Comparison of ENCODE assay signal across 22 cellular contexts in the genomic region with DNA sequence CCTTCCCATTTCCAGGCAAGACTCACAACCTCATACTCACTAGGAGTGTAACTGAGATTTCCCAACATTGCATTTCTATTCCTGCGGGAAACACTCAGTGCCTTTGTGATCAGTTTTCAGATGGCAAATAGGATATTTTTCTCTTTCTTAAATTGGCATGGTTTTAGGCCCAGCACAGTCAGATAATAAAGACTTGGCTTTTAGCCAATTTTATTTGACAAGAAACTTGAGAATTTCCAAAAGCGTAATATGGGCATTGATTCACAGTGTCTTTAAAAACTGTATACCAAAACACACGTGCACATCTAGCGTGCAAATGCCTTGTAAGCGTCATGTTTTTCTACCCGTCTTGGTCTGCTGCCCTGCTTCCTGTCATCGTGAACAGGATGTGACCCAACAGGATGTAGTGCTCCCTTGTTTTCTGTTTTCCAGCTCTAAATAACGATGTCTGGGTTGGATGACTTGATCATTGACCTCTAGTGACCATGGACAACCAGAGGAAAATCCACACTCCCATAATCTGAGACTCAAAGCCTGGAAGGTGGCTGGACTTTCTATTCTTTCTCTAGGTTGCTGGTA. TPM values are rescaled to one million over a fixed set of nuclear protein-coding genes. Genes with fewer than 3 reads are reported as not detected.
DNase-seq lines count a peak whose midpoint lies in the region; ATAC-seq, FAIRE-seq and TF ChIP-seq lines count a peak whose summit lies in the region.
"Had no signal": no experiment of that assay in that cellular context is flagged by ENCODE, and none has a peak within 500 bp of the region (broad histone marks: within the 10 kb centered on the region; RNA-seq: fewer than 3 reads in every experiment).

No MANE protein-coding gene starts in this region.

- intact Hi-C loops in endothelial cell of umbilical vein (cut with micrococcal nuclease), result loop anchor here (1.0 to 2.0 kb wide), 3 partner anchors 60 to 253 kb away; no protein-coding TSS in a partner anchor

- no peaks in the 10 kb centered on the region for H3K36me3 Mint-ChIP-seq in activated CD4-positive, alpha-beta T cell treated with anti-CD3 and anti-CD28 coated beads, Interleukin-2, amount 10 ng/mL, durations not matched to agents 7 days and 5 days (ENCODE audit: low read depth)
- H3K36me3 Mint-ChIP-seq in stimulated activated effector memory CD8-positive, alpha-beta T cell treated with anti-CD3 and anti-CD28 coated beads, Interleukin-12 subunit alpha, Interleukin-12 subunit beta, amount 100 ng/mL, for 72 hours, result no peaks in the 10 kb centered on the region

- no peaks in the 10 kb centered on the region for H3K9me3 ChIP-seq in endothelial cell of umbilical vein (replicated peaks; ENCODE audit: control insufficient read depth, insufficient read depth, low read length)
- H3K9me3 ChIP-seq: psoas muscle, SJSA1, suprapubic skin had no signal

- H4K20me1 ChIP-seq in endothelial cell of umbilical vein (replicated peaks; ENCODE audit: control insufficient read depth, extremely low read depth, insufficient read depth, low read length), result no peaks in the 10 kb centered on the region

- peaks cover 19% of the 10 kb centered on the region for H3K4me1 Mint-ChIP-seq in activated CD4-positive, alpha-beta T cell treated with anti-CD3 and anti-CD28 coated beads, Interleukin-2, amount 10 ng/mL, durations not matched to agents 7 days and 5 days
- peaks cover 5% of the 10 kb centered on the region for H3K4me1 Mint-ChIP-seq in stimulated activated effector memory CD8-positive, alpha-beta T cell treated with anti-CD3 and anti-CD28 coated beads, Interleukin-12 subunit alpha, Interleukin-12 subunit beta, amount 100 ng/mL, for 72 hours

- CTCF ChIA-PET in activated CD4-positive, alpha-beta T cell treated with anti-CD3 and anti-CD28 coated beads, Interleukin-2, amount 10 ng/mL, durations not matched to agents 7 days and 5 days (lab: Charles Lee), result interaction anchor here (0.9 kb wide), 1 partner anchor 9 kb away, joined by 3 read pairs; no protein-coding TSS in a partner anchor
- CTCF ChIA-PET in endothelial cell of umbilical vein (lab: Charles Lee), result interaction anchor here (1.0 to 1.6 kb wide), 2 partner anchors 11 to 314 kb away, joined by 3 read pairs; no protein-coding TSS in a partner anchor

- no peak for TF ChIP-seq POLR2A in endothelial cell of umbilical vein (IDR thresholded peaks at IDR 0.05; ENCODE audit: low read depth, low read length)

- H3K27me3 ChIP-seq in endothelial cell of umbilical vein (ENCODE audit: control insufficient read depth in 2 of 2, insufficient read depth in 2 of 2, low read length in 2 of 2), result no peaks in the 10 kb centered on the region
- H3K27me3 ChIP-seq: SJSA1, suprapubic skin had no signal

- H3K4me3 Mint-ChIP-seq in activated CD4-positive, alpha-beta T cell treated with anti-CD3 and anti-CD28 coated beads, Interleukin-2, amount 10 ng/mL, durations not matched to agents 7 days and 5 days, result no peak overlapping the region
- H3K4me3 Mint-ChIP-seq in stimulated activated effector memory CD8-positive, alpha-beta T cell treated with anti-CD3 and anti-CD28 coated beads, Interleukin-12 subunit alpha, Interleukin-12 subunit beta, amount 100 ng/mL, for 72 hours, result no peak overlapping the region

- H3K79me2 ChIP-seq in endothelial cell of umbilical vein (ENCODE audit: control insufficient read depth, insufficient read depth, low read length), result no peaks in the 10 kb centered on the region

- no peak for TF ChIP-seq CTCF in endothelial cell of umbilical vein (IDR thresholded peaks at IDR 0.05; ENCODE audit: extremely low read depth in 1 of 2, insufficient read depth in 1 of 2, low read depth in 1 of 2, low read length in 2 of 2)

- no peak overlapping the region for H3K4me3 ChIP-seq in endothelial cell of umbilical vein (replicated peaks in 1 of 3; ENCODE audit: insufficient read depth in 1 of 3, low read depth in 1 of 3, low read length in 3 of 3)
- H3K4me3 ChIP-seq: coronary artery, psoas muscle, SJSA1, suprapubic skin had no signal

- peaks cover 8% of the 10 kb centered on the region for H3K27me3 Mint-ChIP-seq in activated CD4-positive, alpha-beta T cell treated with anti-CD3 and anti-CD28 coated beads, Interleukin-2, amount 10 ng/mL, durations not matched to agents 7 days and 5 days

- no TSS peak for BruUV-seq in endothelial cell of umbilical vein (replicated peaks; lab: Mats Ljungman, UMichigan)

- POLR2A ChIA-PET in activated CD4-positive, alpha-beta T cell treated with anti-CD3 and anti-CD28 coated beads, Interleukin-2, amount 10 ng/mL, durations not matched to agents 7 days and 5 days (lab: Charles Lee), result no interaction called here
- POLR2A ChIA-PET in endothelial cell of umbilical vein (lab: Charles Lee), result no interaction called here

- no peak overlapping the region for H2AFZ ChIP-seq in endothelial cell of umbilical vein (ENCODE audit: low read depth, low read length)

- in situ Hi-C loops in G401 (cut with HindIII; ENCODE audit: low sequenced_read_pairs), result no loop called here

- no peaks in the 10 kb centered on the region for H3K36me3 ChIP-seq in endothelial cell of umbilical vein (ENCODE audit: control insufficient read depth in 2 of 2, extremely low read depth in 1 of 2, insufficient read depth in 2 of 2, low read length in 2 of 2)
- H3K36me3 ChIP-seq: SJSA1, suprapubic skin had no signal

- no peaks in the 10 kb centered on the region for H3K9me3 Mint-ChIP-seq in activated CD4-positive, alpha-beta T cell treated with anti-CD3 and anti-CD28 coated beads, Interleukin-2, amount 10 ng/mL, durations not matched to agents 7 days and 5 days
- peaks cover 2% of the 10 kb centered on the region for H3K9me3 Mint-ChIP-seq in stimulated activated effector memory CD8-positive, alpha-beta T cell treated with anti-CD3 and anti-CD28 coated beads, Interleukin-12 subunit alpha, Interleukin-12 subunit beta, amount 100 ng/mL, for 72 hours

- peak; percentile 68 for ATAC-seq in HG03354 (IDR thresholded peaks at IDR 0.05; ENCODE audit: poor library complexity, severe bottlenecking, unreplicated experiment)
- ATAC-seq in stimulated activated effector memory CD8-positive, alpha-beta T cell treated with anti-CD3 and anti-CD28 coated beads, Interleukin-12 subunit alpha, Interleukin-12 subunit beta, amount 100 ng/mL, for 72 hours, result peak; percentile 67
- ATAC-seq: left cardiac atrium; naive thymus-derived CD4-positive, alpha-beta T cell; psoas muscle had no signal

- dilution Hi-C loops in endothelial cell of umbilical vein (cut with MboI; ENCODE audit: extremely low pct_ligation_motif_present, low sequenced_read_pairs), result no loop called here

- H3K27ac Mint-ChIP-seq in activated CD4-positive, alpha-beta T cell treated with anti-CD3 and anti-CD28 coated beads, Interleukin-2, amount 10 ng/mL, durations not matched to agents 7 days and 5 days, result peak overlapping the region; percentile 39
- peak overlapping the region; percentile 63 for H3K27ac Mint-ChIP-seq in stimulated activated effector memory CD8-positive, alpha-beta T cell treated with anti-CD3 and anti-CD28 coated beads, Interleukin-12 subunit alpha, Interleukin-12 subunit beta, amount 100 ng/mL, for 72 hours

- peak overlapping the region; percentile 87 for H3K27ac ChIP-seq in endothelial cell of umbilical vein (ENCODE audit: insufficient read depth, low read depth, low read length)
- H3K27ac ChIP-seq: coronary artery, psoas muscle, SJSA1, suprapubic skin had no signal

- peak overlapping the region; percentile 50 for H3K9ac ChIP-seq in endothelial cell of umbilical vein (replicated peaks; ENCODE audit: extremely low read depth, insufficient read depth, low read length)

- no peak for DNase-seq in activated CD4-positive, alpha-beta T cell treated with anti-CD3 and anti-CD28 coated beads, Interleukin-2, amount 10 ng/mL, durations not matched to agents 7 days and 5 days
- DNase-seq in activated CD4-positive, alpha-beta T cell treated with anti-CD3 and anti-CD28 coated beads, Interleukin-2, amount 50 U/mL, for 48 hours, result no peak
- DNase-seq in endothelial cell of umbilical vein (ENCODE audit: low read depth, low spot score) (peak; percentile 95), G401 (ENCODE audit: low spot score) (no peak), C1 segment of cervical spinal cord (lab: John Stamatoyannopoulos, UW) (no peak), HPDE6-E6E7 (ENCODE audit: extremely low spot score) (no peak)
- no peak for DNase-seq in stimulated activated effector memory CD8-positive, alpha-beta T cell treated with anti-CD3 and anti-CD28 coated beads, Interleukin-12 subunit alpha, Interleukin-12 subunit beta, amount 100 ng/mL, for 72 hours (ENCODE audit: low spot score in 2 of 2)
- DNase-seq: 8988T; activated CD4-positive, alpha-beta T cell treated with anti-CD3 and anti-CD28 coated beads, Interleukin-2, amount 50 U/mL, for 4 hours; anterior cingulate cortex; GOT3; hippocampal formation; KG1; left cardiac atrium; NCI-H2227 treated with DMSO at 0.1 percent for 48 hours; psoas muscle; stimulated activated CD4-positive, alpha-beta T cell treated with anti-CD3 and anti-CD28 coated beads, Interleukin-15, amount 100 ng/mL, for 24 hours had no signal

- peaks cover 45% of the 10 kb centered on the region for H3K4me1 ChIP-seq in endothelial cell of umbilical vein (ENCODE audit: control insufficient read depth, extremely low read depth, insufficient read depth, low read length)

- FAIRE-seq in endothelial cell of umbilical vein (lab: Jason Lieb, UNC), result peak; percentile 96

- H3K4me2 ChIP-seq in endothelial cell of umbilical vein (ENCODE audit: insufficient read depth, low read length), result peak overlapping the region; percentile 50

- no peaks in the 10 kb centered on the region for H3K9me1 ChIP-seq in endothelial cell of umbilical vein (replicated peaks; ENCODE audit: control insufficient read depth, extremely low read depth, insufficient read depth, low read length)

TF ChIP-seq in endothelial cell of umbilical vein, 7 proteins besides CTCF, POLR2A, EP300 and RAD21 (continues in another document):
- TF ChIP-seq FOS (IDR thresholded peaks at IDR 0.05; ENCODE audit: borderline replicate concordance, insufficient read depth, low read length), result peak; percentile 90
- TF ChIP-seq GATA2 (IDR thresholded peaks at IDR 0.05; ENCODE audit: insufficient read depth, insufficient read length, low read depth, low read length), result peak; percentile 64
- peak; percentile 89 for TF ChIP-seq JUN (IDR thresholded peaks at IDR 0.05; ENCODE audit: borderline replicate concordance, insufficient read depth, insufficient read length, low read depth)

RNA-seq across cellular contexts. Expression of a gene that starts 24.7 kb away (rescaled TPM):
- total RNA-seq in activated CD4-positive, alpha-beta T cell treated with anti-CD3 and anti-CD28 coated beads, Interleukin-2, amount 10 ng/mL, durations not matched to agents 7 days and 5 days, result under 1 TPM; 0.37 to 0.52 TPM
- 0.42 and 0.58 TPM in 2 replicates for total RNA-seq in endothelial cell of umbilical vein
- 0.29 and 0.33 TPM in 2 replicates for polyA plus RNA-seq in endothelial cell of umbilical vein
- 0.25 and 0.30 TPM in 2 replicates for polyA plus RNA-seq in endothelial cell of umbilical vein (2011; cell fraction: cytosol; rRNA removed)
- polyA plus RNA-seq in endothelial cell of umbilical vein (2011; cell fraction: nucleus; rRNA removed), result 0.20 and 0.36 TPM in 2 replicates
- 0.11 TPM in 2 replicates for polyA plus RNA-seq in endothelial cell of umbilical vein (2012)
- polyA minus RNA-seq in endothelial cell of umbilical vein, result 0.78 and 1.5 TPM in 2 replicates
- polyA minus RNA-seq in endothelial cell of umbilical vein (2011; cell fraction: cytosol; rRNA and poly(A)+ RNA removed), result 1.3 TPM
- 0.34 and 1.8 TPM in 2 replicates for polyA minus RNA-seq in endothelial cell of umbilical vein (2011; cell fraction: nucleus; rRNA and poly(A)+ RNA removed)
- total RNA-seq in G401 (2014; rRNA removed; shearing (Covaris generic)), result 0.31 and 2.5 TPM in 2 replicates
- polyA plus RNA-seq: naive thymus-derived CD4-positive, alpha-beta T cell had no signal
